8 cellular contexts compared by ENCODE assay signal in genomic region chr11:118908931-118909618, GRCh38. TPM values are rescaled to one million over a fixed set of nuclear protein-coding genes. Genes with fewer than 3 reads are reported as not detected.
DNase-seq lines count a peak whose midpoint lies in the region; ATAC-seq and TF ChIP-seq lines count a peak whose summit lies in the region.

No MANE protein-coding gene starts in this region.

- no peaks in the 10 kb centered on the region for H3K9me3 Mint-ChIP-seq in chondrocyte (ENCODE audit: low read depth)
- no peaks in the 10 kb centered on the region for H3K9me3 Mint-ChIP-seq in stimulated activated naive B cell treated with anti-CD40 and anti-IgM and Interleukin-4, amounts not matched to agents 10 μg/mL and 1 μg/mL and 100 μg/mL, for 72 hours

- H3K36me3 Mint-ChIP-seq in chondrocyte (ENCODE audit: low read depth), result peaks cover 11% of the 10 kb centered on the region
- H3K36me3 Mint-ChIP-seq in stimulated activated naive B cell treated with anti-CD40 and anti-IgM and Interleukin-4, amounts not matched to agents 10 μg/mL and 1 μg/mL and 100 μg/mL, for 72 hours, result peaks cover 15 to 19% of the 10 kb centered on the region in 2 donors

- no peak for ATAC-seq in stimulated activated naive B cell treated with anti-CD40 and anti-IgM and Interleukin-4, amounts not matched to agents 10 μg/mL and 1 μg/mL and 100 μg/mL, for 72 hours (replicated peaks)
- no peak for ATAC-seq in HG03097 (IDR thresholded peaks at IDR 0.05; ENCODE audit: low FRiP score, unreplicated experiment)

- H3K27ac Mint-ChIP-seq in chondrocyte (ENCODE audit: unreplicated experiment), result peak overlapping the region; percentile 97
- H3K27ac Mint-ChIP-seq in stimulated activated naive B cell treated with anti-CD40 and anti-IgM and Interleukin-4, amounts not matched to agents 10 μg/mL and 1 μg/mL and 100 μg/mL, for 72 hours, result peak overlapping the region; percentile 51

- peaks cover 22% of the 10 kb centered on the region for H3K36me3 ChIP-seq in ES-I3 (ENCODE audit: insufficient read depth, low read length)

- H3K4me1 Mint-ChIP-seq in chondrocyte (ENCODE audit: low read depth), result peaks cover 66% of the 10 kb centered on the region
- H3K4me1 Mint-ChIP-seq in stimulated activated naive B cell treated with anti-CD40 and anti-IgM and Interleukin-4, amounts not matched to agents 10 μg/mL and 1 μg/mL and 100 μg/mL, for 72 hours, result peaks cover 46 to 69% of the 10 kb centered on the region in 2 donors

- H3K4me1 ChIP-seq in ES-I3 (ENCODE audit: insufficient read depth, low read length), result peaks cover 23% of the 10 kb centered on the region

- H3K27me3 Mint-ChIP-seq in chondrocyte (ENCODE audit: low read depth), result no peaks in the 10 kb centered on the region
- no peaks in the 10 kb centered on the region for H3K27me3 Mint-ChIP-seq in stimulated activated naive B cell treated with anti-CD40 and anti-IgM and Interleukin-4, amounts not matched to agents 10 μg/mL and 1 μg/mL and 100 μg/mL, for 72 hours

- no peaks in the 10 kb centered on the region for H3K9me3 ChIP-seq in ES-I3 (ENCODE audit: control insufficient read depth, insufficient read depth, low read length)

- TF ChIP-seq CTCF in chondrocyte (IDR thresholded peaks at IDR 0.05), result peak; percentile 13

- DNase-seq in NCI-H524 treated with DMSO at 0.1 percent for 48 hours (lab: John Stamatoyannopoulos, UW) (peak; percentile 92), chondrocyte (ENCODE audit: low spot score) (peak; percentile 85), kidney tubule cell (ENCODE audit: low spot score) (peak; percentile 79)
- DNase-seq in stimulated activated naive B cell treated with anti-CD40 and anti-IgM and Interleukin-4, amounts not matched to agents 10 μg/mL and 1 μg/mL and 100 μg/mL, for 72 hours, result no peak
- no peak for DNase-seq in activated CD4-positive, alpha-beta T cell treated with anti-CD3 and anti-CD28 coated beads for 4 hours
- no peak for DNase-seq in stimulated activated CD8-positive, alpha-beta memory T cell treated with anti-CD3 and anti-CD28 coated beads, Interleukin-4, amount 100 ng/mL, for 48 hours

- H3K9ac ChIP-seq in ES-I3 (ENCODE audit: low read depth, low read length), result peak overlapping the region; percentile 52

- H3K4me3 Mint-ChIP-seq in chondrocyte (ENCODE audit: unreplicated experiment), result peak overlapping the region; percentile 69
- H3K4me3 Mint-ChIP-seq in stimulated activated naive B cell treated with anti-CD40 and anti-IgM and Interleukin-4, amounts not matched to agents 10 μg/mL and 1 μg/mL and 100 μg/mL, for 72 hours, result no peak overlapping the region

RNA-seq across cellular contexts. Expression of gene BCL9L, which starts 16.7 kb away (rescaled TPM):
- 131 to 145 TPM (median 138 TPM) in 3 replicates for total RNA-seq in chondrocyte

RNA-seq across cellular contexts. Expression of gene CXCR5, which starts 25.4 kb away (rescaled TPM):
- total RNA-seq in chondrocyte, result 0.07 to 0.27 TPM in 2 of 3 replicates, not detected in the other

RNA-seq across cellular contexts. Expression of gene UPK2, which starts 47.0 kb away (rescaled TPM):
- 0.22 to 0.63 TPM (median 0.38 TPM) in 3 replicates for total RNA-seq in chondrocyte

Comparison
In these comparisons a context has a peak if more than half of its experiments do, and no peak if none do; other contexts are left out.
1. DNase-seq: peak in NCI-H524 treated with DMSO at 0.1 percent for 48 hours (single experiment), chondrocyte (single experiment) and kidney tubule cell (single experiment); none in stimulated activated naive B cell treated with anti-CD40 and anti-IgM and Interleukin-4, amounts not matched to agents 10 μg/mL and 1 μg/mL and 100 μg/mL, for 72 hours (single experiment), activated CD4-positive, alpha-beta T cell treated with anti-CD3 and anti-CD28 coated beads for 4 hours (0 of 2) and stimulated activated CD8-positive, alpha-beta memory T cell treated with anti-CD3 and anti-CD28 coated beads, Interleukin-4, amount 100 ng/mL, for 48 hours (single experiment).